Comparison of ENCODE assay signal across 8 cellular contexts in the genomic region with DNA sequence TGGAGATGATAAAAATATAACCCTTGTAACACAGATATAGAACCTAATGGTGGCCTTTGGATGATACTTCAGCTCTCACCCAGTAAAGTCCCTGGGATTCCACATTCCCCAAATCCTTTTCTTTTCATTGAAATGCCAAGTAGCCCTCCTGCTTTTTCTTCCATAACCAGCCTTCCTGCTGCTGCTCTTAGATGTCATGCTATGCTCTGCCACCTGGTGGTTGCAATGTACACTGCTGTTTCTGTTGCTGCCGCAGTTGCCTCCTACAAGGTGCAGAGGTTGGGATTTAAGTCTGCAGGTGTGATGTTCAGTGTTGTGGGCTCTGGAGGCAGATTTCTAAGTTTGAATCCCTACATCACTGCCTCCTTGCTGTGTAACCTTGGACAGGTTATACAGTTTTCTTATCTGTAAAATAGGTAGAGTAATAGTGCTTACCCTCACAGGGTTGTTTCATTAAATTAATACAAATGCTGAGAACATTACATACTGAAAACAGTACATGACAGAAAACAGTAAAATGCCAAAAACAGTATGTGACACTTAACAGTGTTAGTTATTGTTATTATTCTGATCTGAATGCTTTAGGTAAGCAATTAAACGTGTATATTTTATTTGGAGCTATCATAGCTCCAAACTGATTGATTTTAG.
DNase-seq lines count a peak whose midpoint lies in the region; ATAC-seq and TF ChIP-seq lines count a peak whose summit lies in the region.

No MANE protein-coding gene starts in this region.

- ATAC-seq in GM21528 (IDR thresholded peaks at IDR 0.05; ENCODE audit: low FRiP score, unreplicated experiment): peak; percentile 79

- no peak overlapping the region for H3K27ac ChIP-seq in testis

- TF ChIP-seq CTCF in LNCaP clone FGC (IDR thresholded peaks at IDR 0.05; ENCODE audit: control insufficient read depth, extremely low read depth, insufficient read depth) (peak; percentile 98), foreskin fibroblast (IDR thresholded peaks at IDR 0.05; ENCODE audit: low read depth, low read length) (peak; percentile 97), testis (IDR thresholded peaks at IDR 0.05) (peak; percentile 88 to 90 (median 90))

- no peaks in the 10 kb centered on the region for H3K4me1 ChIP-seq in testis

- no peaks in the 10 kb centered on the region for H3K36me3 ChIP-seq in testis (ENCODE audit: low read depth, missing control alignments)

- H3K27me3 ChIP-seq in testis: no peaks in the 10 kb centered on the region

- intact Hi-C loops in testis (cut with DNase I; ENCODE audit: low total_unique reads): no loop called here

- H3K9me3 ChIP-seq in testis: no peaks in the 10 kb centered on the region

- H3K4me3 ChIP-seq in LNCaP clone FGC (ENCODE audit: low read depth, low read length) (no peak overlapping the region), foreskin fibroblast (ENCODE audit: low read depth in 1 of 2, low read length in 2 of 2) (no peak overlapping the region), testis (no peak overlapping the region)

- no peak for TF ChIP-seq POLR2A in testis (IDR thresholded peaks at IDR 0.05)

- 48% methylated on average over 2 of the region's 2 CpGs for WGBS in testis, 2 donors

- DNase-seq in COR-L47 (lab: John Stamatoyannopoulos, UW) (peak; percentile 77), LNCaP clone FGC (ENCODE audit: low read depth) (peak; percentile 50), RPMI7951 (ENCODE audit: low read depth) (peak; percentile 73), foreskin fibroblast (peak; percentile 62 to 89), nucleus accumbens (lab: John Stamatoyannopoulos, UW) (peak; percentile 4 to 89 (median 52)), testis (peak; percentile 91)
- DNase-seq in activated T-helper 1 cell treated with anti-CD3 and anti-CD28 coated beads, Interleukin-2, amount 50 U/mL, for 16 hours (ENCODE audit: low read depth in 1 of 2, low spot score in 1 of 2): peak; percentile 44 to 48
